ENCODE assay signal across 8 cellular contexts in the genomic region with DNA sequence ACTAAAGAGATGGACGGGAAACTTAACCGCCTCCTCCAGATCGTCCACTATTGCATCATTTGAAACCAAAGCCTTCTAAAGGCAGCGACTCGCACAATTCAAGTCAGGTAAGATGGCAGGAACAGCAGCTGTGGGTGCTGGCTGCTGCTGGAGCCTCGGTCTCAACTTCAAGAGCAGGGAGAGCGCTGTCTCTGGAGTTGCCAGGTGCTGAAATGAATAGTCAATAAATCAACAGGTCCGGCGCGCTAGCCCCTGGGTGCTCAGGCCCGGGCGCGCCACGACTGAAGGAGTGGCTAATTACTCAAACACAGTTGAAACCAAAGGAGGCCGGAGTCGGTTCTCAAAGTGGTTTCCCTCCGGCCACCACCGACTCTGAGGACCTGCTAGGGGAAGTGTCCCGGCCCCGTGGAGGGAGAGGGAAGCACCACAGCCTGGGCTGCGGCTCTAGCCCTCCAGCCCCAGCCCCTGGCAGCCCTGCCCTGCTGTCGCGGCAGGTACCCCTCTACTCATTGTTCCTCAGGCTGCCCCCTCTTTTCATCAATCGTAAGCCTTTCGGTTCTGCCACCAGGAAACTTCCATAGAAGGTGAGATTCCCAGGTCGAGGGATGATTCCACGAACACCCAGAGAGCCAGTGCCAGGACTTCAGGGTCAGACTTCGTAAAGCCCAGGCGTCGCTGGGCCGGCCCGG. TPM values are rescaled to one million over a fixed set of nuclear protein-coding genes. Genes with fewer than 3 reads are reported as not detected.
DNase-seq lines count a peak whose midpoint lies in the region; ATAC-seq and TF ChIP-seq lines count a peak whose summit lies in the region.

No MANE protein-coding gene starts in this region.

- H3K4me1 Mint-ChIP-seq in activated naive CD8-positive, alpha-beta T cell (ENCODE audit: low read depth): peaks cover 56% of the 10 kb centered on the region

- WGBS in trophoblast cell (ENCODE audit: extremely low coverage, insufficient coverage, insufficient read length): no CpG with 5 or more reads among the region's 32 CpGs

- H3K4me2 ChIP-seq in OCI-LY7 (ENCODE audit: low read length): peak overlapping the region; percentile 77; the same call in 1 of the 2 replicates
- H3K4me2 ChIP-seq in trophoblast cell (ENCODE audit: low read length): peak overlapping the region; percentile 88

- H3K27ac ChIP-seq in OCI-LY7 (ENCODE audit: low read depth, low read length, poor library complexity, severe bottlenecking) (no peak overlapping the region), left ventricle myocardium inferior (replicated peaks) (peak overlapping the region; percentile 86), trophoblast cell (ENCODE audit: low read depth, low read length) (no peak overlapping the region)

- no TSS peak for BruUV-seq in OCI-LY7 (replicated peaks; lab: Mats Ljungman, UMichigan)

- H2BK120ac ChIP-seq in trophoblast cell (ENCODE audit: insufficient read depth, low read length, poor library complexity): peak overlapping the region; percentile 41

- CTCF ChIA-PET in OCI-LY7 (lab: Charles Lee; ENCODE audit: unreplicated experiment): no interaction called here

- H3K36me3 ChIP-seq in OCI-LY7 (ENCODE audit: insufficient read depth, low read length) (no peaks in the 10 kb centered on the region), left ventricle myocardium inferior (no peaks in the 10 kb centered on the region), trophoblast cell (ENCODE audit: control insufficient read depth in 1 of 2, insufficient read depth in 2 of 2, low read length in 2 of 2) (no peaks in the 10 kb centered on the region)

- no peak overlapping the region for H2BK5ac ChIP-seq in trophoblast cell (ENCODE audit: low read depth, low read length, poor library complexity)

- H3K23ac ChIP-seq in trophoblast cell (ENCODE audit: low read length): no peak overlapping the region

- no peaks in the 10 kb centered on the region for H3K36me3 Mint-ChIP-seq in activated naive CD8-positive, alpha-beta T cell

- H3K18ac ChIP-seq in trophoblast cell (ENCODE audit: low read length): peak overlapping the region; percentile 24

- POLR2A ChIA-PET in OCI-LY7 (lab: Charles Lee): no interaction called here

- H4K8ac ChIP-seq in trophoblast cell (ENCODE audit: low read depth, low read length): peak overlapping the region; percentile 71

- H3K14ac ChIP-seq in trophoblast cell (ENCODE audit: low read length): peak overlapping the region; percentile 22

- peaks cover 7% of the 10 kb centered on the region for H3K27me3 ChIP-seq in left ventricle myocardium inferior (ENCODE audit: low read depth)
- H3K27me3 ChIP-seq in trophoblast cell (ENCODE audit: insufficient read depth, low read length): no peaks in the 10 kb centered on the region

- no peak overlapping the region for H2AFZ ChIP-seq in OCI-LY7 (ENCODE audit: low read length)
- H2AFZ ChIP-seq in trophoblast cell (ENCODE audit: insufficient read depth, low read length, poor library complexity): peak overlapping the region; percentile 91

- no peaks in the 10 kb centered on the region for H3K9me3 Mint-ChIP-seq in activated naive CD8-positive, alpha-beta T cell (ENCODE audit: low read depth)

- H4K91ac ChIP-seq in trophoblast cell (ENCODE audit: low read depth, low read length): no peak overlapping the region

- H3K79me2 ChIP-seq in OCI-LY7 (ENCODE audit: insufficient read depth, low read depth, low read length): no peaks in the 10 kb centered on the region
- peaks cover 3% of the 10 kb centered on the region for H3K79me2 ChIP-seq in trophoblast cell (ENCODE audit: control insufficient read depth, insufficient read depth, low read length, poor library complexity)

- H3K4me3 Mint-ChIP-seq in activated naive CD8-positive, alpha-beta T cell: peak overlapping the region; percentile 96

- H3K9ac ChIP-seq in trophoblast cell (ENCODE audit: low read length): no peak overlapping the region

- H3K4ac ChIP-seq in trophoblast cell (ENCODE audit: low read depth, low read length): no peak overlapping the region

- H2AK5ac ChIP-seq in trophoblast cell (ENCODE audit: low read length): no peak overlapping the region

- intact Hi-C loops in OCI-LY7 (cut with micrococcal nuclease; ENCODE audit: unreplicated experiment): no loop called here
- intact Hi-C loops in left ventricle myocardium inferior (cut with micrococcal nuclease): loop anchor here (10.0 kb wide), 1 partner anchor 119 kb away; the partner anchor contains the start of gene SNAPC3

- H3K4me1 ChIP-seq in OCI-LY7 (ENCODE audit: insufficient read depth, low read length, poor library complexity, severe bottlenecking) (no peaks in the 10 kb centered on the region), left ventricle myocardium inferior (peaks cover 25% of the 10 kb centered on the region), trophoblast cell (ENCODE audit: control insufficient read depth in 1 of 2, insufficient read depth in 2 of 2, low read length in 2 of 2) (peaks cover 6 to 9% of the 10 kb centered on the region in 2 experiments)

- H3K27ac Mint-ChIP-seq in activated naive CD8-positive, alpha-beta T cell: peak overlapping the region; percentile 90

- ATAC-seq in GM18517 (IDR thresholded peaks at IDR 0.05; ENCODE audit: unreplicated experiment): no peak

- no peaks in the 10 kb centered on the region for H3K9me2 ChIP-seq in OCI-LY7 (ENCODE audit: insufficient read depth, low read length)

- no peak overlapping the region for H2BK12ac ChIP-seq in trophoblast cell (ENCODE audit: low read length)

- peaks cover 2% of the 10 kb centered on the region for H3K79me1 ChIP-seq in trophoblast cell (ENCODE audit: low read length)

- H3K9me3 ChIP-seq in OCI-LY7 (ENCODE audit: low read length) (no peaks in the 10 kb centered on the region), left ventricle myocardium inferior (replicated peaks) (no peaks in the 10 kb centered on the region), trophoblast cell (ENCODE audit: insufficient read depth, low read depth, low read length) (no peaks in the 10 kb centered on the region)

- no peak for TF ChIP-seq CTCF in OCI-LY7 (conservative IDR thresholded peaks at IDR 0.05; ENCODE audit: low read length)
- TF ChIP-seq CTCF in left ventricle myocardium inferior (IDR thresholded peaks at IDR 0.05; ENCODE audit: borderline replicate concordance): no peak

- H3K4me3 ChIP-seq in OCI-LY7 (ENCODE audit: low read depth, low read length, poor library complexity, severe bottlenecking) (peak overlapping the region; percentile 63), left ventricle myocardium inferior (peak overlapping the region; percentile 97), trophoblast cell (ENCODE audit: low read depth, low read length) (peak overlapping the region; percentile 85)

- in situ Hi-C loops in G401 (cut with HindIII; ENCODE audit: low sequenced_read_pairs): no loop called here

- H4K12ac ChIP-seq in trophoblast cell (ENCODE audit: low read depth, low read length): peak overlapping the region; percentile 37

- H3K27me3 Mint-ChIP-seq in activated naive CD8-positive, alpha-beta T cell: no peaks in the 10 kb centered on the region

- peak; percentile 43 for DNase-seq in G401 (ENCODE audit: low spot score)
- peak; percentile 38 for DNase-seq in HK-2 (ENCODE audit: unreplicated experiment)
- DNase-seq in OCI-LY7 (ENCODE audit: low spot score): no peak
- peak; percentile 38 for DNase-seq in left ventricle myocardium inferior
- peak; percentile 82 to 86 for DNase-seq in trophoblast cell
- DNase-seq in GM19238 (ENCODE audit: insufficient read length, low spot score): no peak

- no peaks in the 10 kb centered on the region for H4K20me1 ChIP-seq in OCI-LY7 (ENCODE audit: insufficient read depth, low read length)

RNA-seq across cellular contexts. Expression of gene TTC39B, which starts 0.8 kb away (rescaled TPM):
- 2.3 and 2.6 TPM in 2 replicates for total RNA-seq in G401 (2014; rRNA removed; shearing (Covaris generic))
- not detected in 2 replicates for total RNA-seq in OCI-LY7 (2014; rRNA removed; shearing (Covaris generic))
- total RNA-seq in OCI-LY7 (2022) (0.06 TPM in 1 of 2 replicates, not detected in the other), left ventricle myocardium inferior (1.6 TPM)
- 1.9 and 2.0 TPM in 2 replicates for polyA plus RNA-seq in trophoblast cell (2013)

Comparison
In these comparisons a context has a peak if more than half of its experiments do, and no peak if none do; other contexts are left out.
1. DNase-seq: peak in G401 (single experiment), HK-2 (single experiment), left ventricle myocardium inferior (single experiment) and trophoblast cell (2 of 2); none in OCI-LY7 (single experiment) and GM19238 (single experiment).
2. Peak in every context shown above with its lines, with median percentiles within 50 percentile points of each other: H3K4me3 ChIP-seq.